10 cellular contexts compared by ENCODE assay signal in the genomic region with DNA sequence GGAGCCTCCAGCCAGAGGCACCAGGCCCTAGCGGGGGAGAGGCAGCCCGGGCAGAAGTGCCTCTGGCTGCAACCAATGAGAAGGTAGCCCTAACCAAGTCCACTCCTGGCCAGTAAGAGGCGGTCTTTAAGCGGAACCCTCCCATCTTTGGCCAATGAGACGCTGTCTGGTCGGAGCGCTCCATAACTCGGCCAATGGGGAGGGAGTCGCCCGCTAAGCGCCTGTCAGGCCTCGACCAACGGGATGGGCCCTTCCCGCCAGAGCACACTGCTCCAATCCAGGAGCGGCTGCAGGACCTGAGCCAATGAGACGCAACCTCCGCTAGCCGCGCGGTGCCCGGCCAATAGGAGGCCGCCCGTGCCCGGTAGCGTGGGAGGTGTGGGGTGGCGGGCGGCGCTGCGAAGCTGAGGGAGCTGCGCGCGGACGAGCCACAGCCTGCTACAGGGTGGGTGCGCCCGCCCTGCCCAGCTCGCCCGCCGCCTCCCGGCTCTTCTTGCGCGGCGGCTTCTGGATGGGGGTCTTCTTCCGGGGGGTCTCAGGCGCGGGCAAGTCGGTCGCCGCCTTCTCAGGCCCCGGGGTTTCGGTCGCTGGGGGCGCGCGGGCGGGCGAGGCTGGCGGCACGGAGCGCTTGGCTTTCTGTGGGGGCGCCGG. TPM values are rescaled to one million over a fixed set of nuclear protein-coding genes. Genes with fewer than 3 reads are reported as not detected.
DNase-seq lines count a peak whose midpoint lies in the region; ATAC-seq and TF ChIP-seq lines count a peak whose summit lies in the region.
"Had no signal": no experiment of that assay in that cellular context is flagged by ENCODE, and none has a peak within 500 bp of the region (broad histone marks: within the 10 kb centered on the region; RNA-seq: fewer than 3 reads in every experiment).

No MANE protein-coding gene starts in this region.

- H3K4me3 ChIP-seq in sigmoid colon, result peak overlapping the region in 1 of 4 donors; percentile 5
- H3K4me3 ChIP-seq: PC-9 had no signal

- CTCF ChIA-PET in activated CD4-positive, alpha-beta T cell treated with anti-CD3 and anti-CD28 coated beads for 36 hours (lab: Charles Lee), result interaction anchor here (0.7 kb wide), 1 partner anchor 12 kb away, joined by 3 read pairs; no protein-coding TSS in a partner anchor
- CTCF ChIA-PET in activated naive CD4-positive, alpha-beta T cell treated with anti-CD3 and anti-CD28 coated beads, Interleukin-2, amount 10 ng/mL, durations not matched to agents 7 days and 5 days (lab: Charles Lee), result no interaction called here

- no peak overlapping the region for H3K4me3 Mint-ChIP-seq in activated CD4-positive, alpha-beta T cell treated with anti-CD3 and anti-CD28 coated beads for 36 hours
- peak overlapping the region; percentile 28 for H3K4me3 Mint-ChIP-seq in activated naive CD4-positive, alpha-beta T cell treated with anti-CD3 and anti-CD28 coated beads, Interleukin-2, amount 10 ng/mL, durations not matched to agents 7 days and 5 days

- TF ChIP-seq EP300 in sigmoid colon (IDR thresholded peaks at IDR 0.05), result no peak

- no peak overlapping the region for H3K27ac Mint-ChIP-seq in activated CD4-positive, alpha-beta T cell treated with anti-CD3 and anti-CD28 coated beads for 36 hours
- H3K27ac Mint-ChIP-seq in activated naive CD4-positive, alpha-beta T cell treated with anti-CD3 and anti-CD28 coated beads, Interleukin-2, amount 10 ng/mL, durations not matched to agents 7 days and 5 days, result no peak overlapping the region

- H3K27me3 ChIP-seq in sigmoid colon, result no peaks in the 10 kb centered on the region

- no peak for TF ChIP-seq POLR2A in sigmoid colon (IDR thresholded peaks at IDR 0.05)

- DNase-seq in activated CD4-positive, alpha-beta T cell treated with anti-CD3 and anti-CD28 coated beads for 36 hours, result peak; percentile 51
- no peak for DNase-seq in activated CD4-positive, alpha-beta T cell treated with anti-CD3 and anti-CD28 coated beads, Interleukin-2, amount 50 U/mL, for 4 hours
- no peak for DNase-seq in activated naive CD4-positive, alpha-beta T cell treated with anti-CD3 and anti-CD28 coated beads, Interleukin-2, amount 10 ng/mL, durations not matched to agents 7 days and 5 days
- DNase-seq in left cardiac atrium, result peak; percentile 54
- no peak for DNase-seq in sigmoid colon
- DNase-seq in NCI-H226, result no peak
- no peak for DNase-seq in NK-92 treated with Interleukin-12 subunit alpha and Interleukin-12 subunit beta, amount 100 ng/mL, for 24 hours (lab: John Stamatoyannopoulos, UW)
- DNase-seq: left colon, PC-9 had no signal

- H3K36me3 ChIP-seq in sigmoid colon, result peaks cover 0 to 25% (median 12%) of the 10 kb centered on the region in 4 donors

- WGBS in sigmoid colon, 2 donors, result 57 to 59% methylated on average over 61 of the region's 61 CpGs

- peak overlapping the region in 3 of 4 donors; percentile 33 to 71 (median 70) for H3K27ac ChIP-seq in sigmoid colon
- H3K27ac ChIP-seq: PC-9 had no signal

- intact Hi-C loops in activated CD4-positive, alpha-beta T cell treated with anti-CD3 and anti-CD28 coated beads for 36 hours (cut with DNase I, micrococcal nuclease), result loop anchor here in 1 of 2 experiments (10.0 kb wide), 1 partner anchor 140 kb away; no protein-coding TSS in a partner anchor
- intact Hi-C loops in left cardiac atrium (cut with DNase I), result no loop called here
- intact Hi-C loops in sigmoid colon (cut with DNase I), result no loop called here

- peak; percentile 13 for ATAC-seq in activated CD4-positive, alpha-beta T cell treated with anti-CD3 and anti-CD28 coated beads for 36 hours
- peak in 1 of 2 donors; percentile 13 for ATAC-seq in left cardiac atrium
- no peak for ATAC-seq in GM19467 (IDR thresholded peaks at IDR 0.05; ENCODE audit: unreplicated experiment)
- ATAC-seq: left colon had no signal

- H3K9me3 ChIP-seq in sigmoid colon, result no peaks in the 10 kb centered on the region

- H3K4me1 ChIP-seq in sigmoid colon, result peaks cover 0 to 36% (median 30%) of the 10 kb centered on the region in 4 donors

- peaks cover 4% of the 10 kb centered on the region for H3K4me1 Mint-ChIP-seq in activated CD4-positive, alpha-beta T cell treated with anti-CD3 and anti-CD28 coated beads for 36 hours
- peaks cover 18% of the 10 kb centered on the region for H3K4me1 Mint-ChIP-seq in activated naive CD4-positive, alpha-beta T cell treated with anti-CD3 and anti-CD28 coated beads, Interleukin-2, amount 10 ng/mL, durations not matched to agents 7 days and 5 days

- no peak for TF ChIP-seq CTCF in sigmoid colon (IDR thresholded peaks at IDR 0.05)

- no peaks in the 10 kb centered on the region for H3K9me3 Mint-ChIP-seq in activated CD4-positive, alpha-beta T cell treated with anti-CD3 and anti-CD28 coated beads for 36 hours (ENCODE audit: low read depth)
- no peaks in the 10 kb centered on the region for H3K9me3 Mint-ChIP-seq in activated naive CD4-positive, alpha-beta T cell treated with anti-CD3 and anti-CD28 coated beads, Interleukin-2, amount 10 ng/mL, durations not matched to agents 7 days and 5 days

- no peaks in the 10 kb centered on the region for H3K36me3 Mint-ChIP-seq in activated CD4-positive, alpha-beta T cell treated with anti-CD3 and anti-CD28 coated beads for 36 hours (ENCODE audit: low read depth)
- H3K36me3 Mint-ChIP-seq in activated naive CD4-positive, alpha-beta T cell treated with anti-CD3 and anti-CD28 coated beads, Interleukin-2, amount 10 ng/mL, durations not matched to agents 7 days and 5 days, result peaks cover 3% of the 10 kb centered on the region

- POLR2A ChIA-PET in activated CD4-positive, alpha-beta T cell treated with anti-CD3 and anti-CD28 coated beads for 36 hours (lab: Charles Lee), result no interaction called here

- H3K27me3 Mint-ChIP-seq in activated CD4-positive, alpha-beta T cell treated with anti-CD3 and anti-CD28 coated beads for 36 hours, result peaks cover 19% of the 10 kb centered on the region
- H3K27me3 Mint-ChIP-seq in activated naive CD4-positive, alpha-beta T cell treated with anti-CD3 and anti-CD28 coated beads, Interleukin-2, amount 10 ng/mL, durations not matched to agents 7 days and 5 days, result peaks cover 72% of the 10 kb centered on the region

RNA-seq across cellular contexts. Expression of gene SCARF2, which starts 12.6 kb away (rescaled TPM):
- under 1 TPM; 0.39 to 0.46 TPM for total RNA-seq in activated CD4-positive, alpha-beta T cell treated with anti-CD3 and anti-CD28 coated beads for 36 hours
- total RNA-seq in left cardiac atrium, result 1 to 10 TPM; 3.2 to 8.3 TPM
- total RNA-seq in sigmoid colon, result 10 to 100 TPM in 3 of 4 donors, 1 to 10 TPM in 1; 6.4 to 12.8 (median 10.4) TPM
- 1 to 10 TPM in 1 of 3 donors, under 1 TPM in 2; under 0.01 to 1.9 (median 0.46) TPM for polyA plus RNA-seq in sigmoid colon

RNA-seq across cellular contexts. Expression of gene ZNF74, which starts 31.1 kb away (rescaled TPM):
- 10 to 100 TPM in 1 of 2 experiments, 1 to 10 TPM in 1; 6.5 to 10.3 TPM for total RNA-seq in activated CD4-positive, alpha-beta T cell treated with anti-CD3 and anti-CD28 coated beads for 36 hours
- total RNA-seq in left cardiac atrium, result 1 to 10 TPM; 3.9 to 6.5 TPM
- total RNA-seq in sigmoid colon, result 10 to 100 TPM; 11.4 to 18.8 (median 15.2) TPM
- polyA plus RNA-seq in sigmoid colon, result 1 to 10 TPM; 1.4 to 4.8 (median 2.4) TPM

Comparison
In these comparisons a context has a peak if more than half of its experiments do, and no peak if none do; other contexts are left out.
1. DNase-seq: peak in activated CD4-positive, alpha-beta T cell treated with anti-CD3 and anti-CD28 coated beads for 36 hours (single experiment) and left cardiac atrium (single experiment); none in activated CD4-positive, alpha-beta T cell treated with anti-CD3 and anti-CD28 coated beads, Interleukin-2, amount 50 U/mL, for 4 hours (0 of 2), activated naive CD4-positive, alpha-beta T cell treated with anti-CD3 and anti-CD28 coated beads, Interleukin-2, amount 10 ng/mL, durations not matched to agents 7 days and 5 days (single experiment), sigmoid colon (single experiment), NCI-H226 (single experiment) and NK-92 treated with Interleukin-12 subunit alpha and Interleukin-12 subunit beta, amount 100 ng/mL, for 24 hours (single experiment).